Comparison of ENCODE assay signal across 1 cellular context in the genomic region with DNA sequence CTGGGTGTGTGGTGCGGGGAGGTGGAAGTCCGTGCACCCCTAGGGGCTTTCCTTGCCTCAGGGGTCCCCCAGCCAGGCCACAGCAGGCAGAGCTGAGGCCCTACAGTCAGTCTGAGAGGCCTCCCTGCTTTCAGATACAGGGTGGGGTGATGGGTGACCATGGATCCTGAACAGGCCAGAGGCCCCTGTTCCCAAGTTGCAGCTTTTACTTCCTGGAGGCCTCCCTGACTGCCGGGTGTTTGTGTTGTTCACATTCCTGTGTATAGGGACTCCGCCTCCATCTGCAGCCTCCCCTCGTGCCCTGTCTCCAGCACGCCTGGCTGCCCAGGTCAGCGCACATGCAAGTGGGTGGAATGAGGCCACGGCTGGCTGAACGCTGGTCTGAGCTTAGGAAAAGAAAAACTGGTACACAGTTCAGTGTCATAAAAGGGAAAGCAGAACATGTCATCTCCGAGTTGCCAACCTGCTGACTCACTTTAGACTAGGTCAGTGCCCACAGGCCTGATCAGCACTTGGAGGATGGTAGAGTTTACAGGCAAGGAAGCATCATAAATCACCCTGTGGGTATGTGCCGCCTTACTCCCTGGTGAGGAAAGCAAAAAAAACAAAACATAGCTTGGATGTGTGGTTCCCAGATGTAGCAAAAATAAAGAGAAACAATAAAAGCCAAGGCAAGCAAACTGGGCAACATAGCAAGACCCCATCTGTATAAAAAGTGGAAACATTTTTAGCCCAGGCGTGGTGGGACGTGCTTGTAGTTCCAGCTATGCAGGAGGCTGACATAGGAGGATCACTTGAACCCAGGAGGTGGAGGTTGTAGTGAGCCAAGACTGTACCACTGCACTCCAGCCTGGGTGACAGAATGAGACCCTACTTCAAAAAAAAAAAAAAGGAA.
TF ChIP-seq lines count a peak whose summit lies in the region.

No MANE protein-coding gene starts in this region.

TF ChIP-seq in HepG2, 621 proteins besides CTCF, POLR2A, EP300 and RAD21 (continued from another document and continues in another):
- TF ChIP-seq AFF4 (CRISPR knock-in tag; IDR thresholded peaks at IDR 0.05): no peak
- TF ChIP-seq HNF4A (CRISPR knock-in tag; IDR thresholded peaks at IDR 0.05): peak; percentile 60
- no peak for TF ChIP-seq ARNT (IDR thresholded peaks at IDR 0.05)
- TF ChIP-seq SP1 (IDR thresholded peaks at IDR 0.05): no peak
- peak; percentile 56 for TF ChIP-seq SP1 (CRISPR knock-in tag; IDR thresholded peaks at IDR 0.05)
- no peak for TF ChIP-seq SOX6 (IDR thresholded peaks at IDR 0.05)
- peak; percentile 81 for TF ChIP-seq SOX6 (CRISPR knock-in tag; IDR thresholded peaks at IDR 0.05)
- 0 out of 2 replicates have a peak, but pooled peaks have one; percentile 52 for TF ChIP-seq ZNF710 (CRISPR knock-in tag; IDR thresholded peaks at IDR 0.05; ENCODE audit: borderline replicate concordance)
- TF ChIP-seq TBX2 (CRISPR knock-in tag; IDR thresholded peaks at IDR 0.05; ENCODE audit: borderline replicate concordance): peak; percentile 95; the same call in 1 of the 2 replicates
- TF ChIP-seq, protein P1, sequence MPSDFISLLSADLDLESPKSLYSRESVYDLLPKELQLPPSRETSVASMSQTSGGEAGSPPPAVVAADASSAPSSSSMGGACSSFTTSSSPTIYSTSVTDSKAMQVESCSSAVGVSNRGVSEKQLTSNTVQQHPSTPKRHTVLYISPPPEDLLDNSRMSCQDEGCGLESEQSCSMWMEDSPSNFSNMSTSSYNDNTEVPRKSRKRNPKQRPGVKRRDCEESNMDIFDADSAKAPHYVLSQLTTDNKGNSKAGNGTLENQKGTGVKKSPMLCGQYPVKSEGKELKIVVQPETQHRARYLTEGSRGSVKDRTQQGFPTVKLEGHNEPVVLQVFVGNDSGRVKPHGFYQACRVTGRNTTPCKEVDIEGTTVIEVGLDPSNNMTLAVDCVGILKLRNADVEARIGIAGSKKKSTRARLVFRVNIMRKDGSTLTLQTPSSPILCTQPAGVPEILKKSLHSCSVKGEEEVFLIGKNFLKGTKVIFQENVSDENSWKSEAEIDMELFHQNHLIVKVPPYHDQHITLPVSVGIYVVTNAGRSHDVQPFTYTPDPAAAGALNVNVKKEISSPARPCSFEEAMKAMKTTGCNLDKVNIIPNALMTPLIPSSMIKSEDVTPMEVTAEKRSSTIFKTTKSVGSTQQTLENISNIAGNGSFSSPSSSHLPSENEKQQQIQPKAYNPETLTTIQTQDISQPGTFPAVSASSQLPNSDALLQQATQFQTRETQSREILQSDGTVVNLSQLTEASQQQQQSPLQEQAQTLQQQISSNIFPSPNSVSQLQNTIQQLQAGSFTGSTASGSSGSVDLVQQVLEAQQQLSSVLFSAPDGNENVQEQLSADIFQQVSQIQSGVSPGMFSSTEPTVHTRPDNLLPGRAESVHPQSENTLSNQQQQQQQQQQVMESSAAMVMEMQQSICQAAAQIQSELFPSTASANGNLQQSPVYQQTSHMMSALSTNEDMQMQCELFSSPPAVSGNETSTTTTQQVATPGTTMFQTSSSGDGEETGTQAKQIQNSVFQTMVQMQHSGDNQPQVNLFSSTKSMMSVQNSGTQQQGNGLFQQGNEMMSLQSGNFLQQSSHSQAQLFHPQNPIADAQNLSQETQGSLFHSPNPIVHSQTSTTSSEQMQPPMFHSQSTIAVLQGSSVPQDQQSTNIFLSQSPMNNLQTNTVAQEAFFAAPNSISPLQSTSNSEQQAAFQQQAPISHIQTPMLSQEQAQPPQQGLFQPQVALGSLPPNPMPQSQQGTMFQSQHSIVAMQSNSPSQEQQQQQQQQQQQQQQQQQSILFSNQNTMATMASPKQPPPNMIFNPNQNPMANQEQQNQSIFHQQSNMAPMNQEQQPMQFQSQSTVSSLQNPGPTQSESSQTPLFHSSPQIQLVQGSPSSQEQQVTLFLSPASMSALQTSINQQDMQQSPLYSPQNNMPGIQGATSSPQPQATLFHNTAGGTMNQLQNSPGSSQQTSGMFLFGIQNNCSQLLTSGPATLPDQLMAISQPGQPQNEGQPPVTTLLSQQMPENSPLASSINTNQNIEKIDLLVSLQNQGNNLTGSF (CRISPR knock-in tag; IDR thresholded peaks at IDR 0.05): peak; percentile 44; the same call in 1 of the 2 replicates
- no peak for TF ChIP-seq PAWR (CRISPR knock-in tag; IDR thresholded peaks at IDR 0.05; ENCODE audit: borderline replicate concordance)
- peak; percentile 10; the same call in 1 of the 2 replicates for TF ChIP-seq SIX1 (CRISPR knock-in tag; IDR thresholded peaks at IDR 0.05; ENCODE audit: borderline replicate concordance)
- TF ChIP-seq MXD1 (CRISPR knock-in tag; IDR thresholded peaks at IDR 0.05): peak; percentile 71; the same call in 1 of the 2 replicates
- no peak for TF ChIP-seq SNRNP70 (IDR thresholded peaks at IDR 0.05; ENCODE audit: low read depth, low read length)
- TF ChIP-seq RCOR2 (CRISPR knock-in tag; IDR thresholded peaks at IDR 0.05): peak; percentile 82
- no peak for TF ChIP-seq ZNF512B (CRISPR knock-in tag; IDR thresholded peaks at IDR 0.05; ENCODE audit: borderline replicate concordance)
- TF ChIP-seq EED (CRISPR knock-in tag; IDR thresholded peaks at IDR 0.05): no peak
- no peak; the same call in 1 of the 2 replicates for TF ChIP-seq PHF8 (CRISPR knock-in tag; IDR thresholded peaks at IDR 0.05)
- no peak for TF ChIP-seq SIN3B (IDR thresholded peaks at IDR 0.05; ENCODE audit: low read length)
- TF ChIP-seq, protein P2, sequence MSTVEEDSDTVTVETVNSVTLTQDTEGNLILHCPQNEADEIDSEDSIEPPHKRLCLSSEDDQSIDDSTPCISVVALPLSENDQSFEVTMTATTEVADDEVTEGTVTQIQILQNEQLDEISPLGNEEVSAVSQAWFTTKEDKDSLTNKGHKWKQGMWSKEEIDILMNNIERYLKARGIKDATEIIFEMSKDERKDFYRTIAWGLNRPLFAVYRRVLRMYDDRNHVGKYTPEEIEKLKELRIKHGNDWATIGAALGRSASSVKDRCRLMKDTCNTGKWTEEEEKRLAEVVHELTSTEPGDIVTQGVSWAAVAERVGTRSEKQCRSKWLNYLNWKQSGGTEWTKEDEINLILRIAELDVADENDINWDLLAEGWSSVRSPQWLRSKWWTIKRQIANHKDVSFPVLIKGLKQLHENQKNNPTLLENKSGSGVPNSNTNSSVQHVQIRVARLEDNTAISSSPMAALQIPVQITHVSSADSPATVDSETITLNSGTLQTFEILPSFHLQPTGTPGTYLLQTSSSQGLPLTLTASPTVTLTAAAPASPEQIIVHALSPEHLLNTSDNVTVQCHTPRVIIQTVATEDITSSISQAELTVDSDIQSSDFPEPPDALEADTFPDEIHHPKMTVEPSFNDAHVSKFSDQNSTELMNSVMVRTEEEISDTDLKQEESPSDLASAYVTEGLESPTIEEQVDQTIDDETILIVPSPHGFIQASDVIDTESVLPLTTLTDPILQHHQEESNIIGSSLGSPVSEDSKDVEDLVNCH (CRISPR knock-in tag; IDR thresholded peaks at IDR 0.05): no peak
- TF ChIP-seq CBFB (CRISPR knock-in tag; IDR thresholded peaks at IDR 0.05): 0 out of 2 replicates have a peak, but pooled peaks have one; percentile 26
- TF ChIP-seq TCF12 (IDR thresholded peaks at IDR 0.05): no peak
- no peak for TF ChIP-seq TCF12 (CRISPR knock-in tag; IDR thresholded peaks at IDR 0.05)
- peak; percentile 22; the same call in 1 of the 2 replicates for TF ChIP-seq ZNF704 (CRISPR knock-in tag; IDR thresholded peaks at IDR 0.05; ENCODE audit: borderline replicate concordance)
- TF ChIP-seq HMG20A (CRISPR knock-in tag; IDR thresholded peaks at IDR 0.05; ENCODE audit: borderline replicate concordance): peak; percentile 37; the same call in 1 of the 2 replicates
- TF ChIP-seq SNAPC2 (CRISPR knock-in tag; IDR thresholded peaks at IDR 0.05): peak; percentile 74; the same call in 1 of the 2 replicates
- TF ChIP-seq NR1H2 (CRISPR knock-in tag; IDR thresholded peaks at IDR 0.05; ENCODE audit: borderline replicate concordance, low read depth): 0 out of 2 replicates have a peak, but pooled peaks have one; percentile 47
- no peak for TF ChIP-seq ZNF160 (CRISPR knock-in tag; IDR thresholded peaks at IDR 0.05)
- no peak for TF ChIP-seq ZSCAN20 (CRISPR knock-in tag; IDR thresholded peaks at IDR 0.05; ENCODE audit: borderline replicate concordance)
- no peak for TF ChIP-seq PAX8 (CRISPR knock-in tag; IDR thresholded peaks at IDR 0.05; ENCODE audit: borderline replicate concordance)
- TF ChIP-seq CENPX (CRISPR knock-in tag; IDR thresholded peaks at IDR 0.05): no peak
- no peak for TF ChIP-seq ETS1 (CRISPR knock-in tag; IDR thresholded peaks at IDR 0.05)
- no peak for TF ChIP-seq U2AF2 (IDR thresholded peaks at IDR 0.05; ENCODE audit: low read depth, low read length)
- TF ChIP-seq NR2F6 (IDR thresholded peaks at IDR 0.05): peak; percentile 61
- peak; percentile 75; the same call in 1 of the 2 replicates for TF ChIP-seq NR2F6 (CRISPR knock-in tag; IDR thresholded peaks at IDR 0.05)
- TF ChIP-seq MAF1 (CRISPR knock-in tag; IDR thresholded peaks at IDR 0.05; ENCODE audit: borderline replicate concordance): no peak
- peak; percentile 82 for TF ChIP-seq ZNF292 (CRISPR knock-in tag; IDR thresholded peaks at IDR 0.05; ENCODE audit: borderline replicate concordance, low read depth)
- TF ChIP-seq ZNF768 (CRISPR knock-in tag; IDR thresholded peaks at IDR 0.05): no peak; the same call in 1 of the 2 replicates
